8 cellular contexts compared by ENCODE assay signal in the genomic region with DNA sequence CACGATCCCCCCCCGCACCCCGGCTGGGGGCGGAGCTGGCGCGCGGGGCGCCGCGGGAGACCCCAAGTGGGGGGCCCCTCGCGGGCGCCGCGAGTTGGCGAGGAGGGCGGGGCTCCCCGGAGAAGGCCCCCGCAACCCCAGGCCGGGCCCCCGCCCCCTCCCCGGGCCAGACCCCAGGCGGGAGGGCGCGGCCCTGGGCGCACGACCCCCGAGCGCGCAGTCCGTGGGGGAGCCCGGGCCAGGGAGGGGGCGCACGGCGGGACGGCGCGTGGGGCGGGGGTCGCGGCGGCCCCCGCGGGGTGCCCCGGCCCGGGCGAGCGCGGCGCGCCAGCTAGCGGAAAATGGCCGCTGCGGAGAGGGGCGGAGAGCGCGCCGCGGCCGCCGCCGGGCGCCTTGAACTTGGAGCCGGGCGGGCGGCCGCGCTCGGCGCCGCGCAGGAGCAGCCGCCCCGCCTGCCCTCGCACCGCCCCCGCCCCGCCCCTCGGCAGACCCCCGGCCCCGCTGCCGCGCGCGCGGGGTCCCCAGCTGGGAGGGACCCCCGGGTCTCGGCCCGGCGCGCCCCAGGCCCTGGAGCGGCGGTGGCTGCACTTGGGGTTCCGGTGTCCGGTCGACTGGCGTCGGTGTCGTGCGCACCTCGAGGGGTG. TPM values are rescaled to one million over a fixed set of nuclear protein-coding genes. Genes with fewer than 3 reads are reported as not detected.
DNase-seq lines count a peak whose midpoint lies in the region; ATAC-seq and TF ChIP-seq lines count a peak whose summit lies in the region.

No MANE protein-coding gene starts in this region.

- ATAC-seq in HG03175 (IDR thresholded peaks at IDR 0.05; ENCODE audit: unreplicated experiment) (peak; percentile 31), foreskin keratinocyte (peak; percentile 13), psoas muscle (no peak), HG03565 (IDR thresholded peaks at IDR 0.05; ENCODE audit: unreplicated experiment) (no peak), HG03571 (IDR thresholded peaks at IDR 0.05; ENCODE audit: unreplicated experiment) (no peak)

- peaks cover 21% of the 10 kb centered on the region for H3K27me3 ChIP-seq in foreskin keratinocyte
- H3K27me3 ChIP-seq in psoas muscle (ENCODE audit: insufficient read depth in 3 of 3, low read length in 2 of 3), result no peaks in the 10 kb centered on the region

- peak overlapping the region; percentile 42; the same call in 1 of the 2 replicates for H3K9ac ChIP-seq in ES-I3 (ENCODE audit: low read depth, low read length)

- 0 to 1% (median 0%) methylated on average over 16 to 100 of the region's 101 CpGs for WGBS in psoas muscle, 3 donors

- peak overlapping the region; percentile 99 for H3K4me3 ChIP-seq in psoas muscle

- H3K9me3 ChIP-seq in ES-I3 (ENCODE audit: control insufficient read depth, insufficient read depth, low read length) (no peaks in the 10 kb centered on the region; the same call in 1 of the 2 replicates), psoas muscle (no peaks in the 10 kb centered on the region)

- no peaks in the 10 kb centered on the region for H3K36me3 ChIP-seq in ES-I3 (ENCODE audit: insufficient read depth, low read length)
- H3K36me3 ChIP-seq in psoas muscle (ENCODE audit: insufficient read depth in 1 of 2, low read depth in 1 of 2), result no peaks in the 10 kb centered on the region

- intact Hi-C loops in psoas muscle (cut with DNase I), result loop anchor here in 1 of 2 donors (5.0 kb wide), 1 partner anchor 67 kb away; no protein-coding TSS in a partner anchor

- peak; percentile 38 for DNase-seq in activated CD8-positive, alpha-beta memory T cell treated with anti-CD3 and anti-CD28 coated beads, Interleukin-2, amount 50 U/mL, for 4 hours
- DNase-seq in foreskin keratinocyte (no peak), psoas muscle (no peak), NCI-H2029 treated with DMSO at 0.1 percent for 48 hours (lab: John Stamatoyannopoulos, UW) (no peak)

- H3K4me1 ChIP-seq in ES-I3 (ENCODE audit: insufficient read depth, low read length), result peaks cover 3% of the 10 kb centered on the region; the same call in 1 of the 2 replicates
- H3K4me1 ChIP-seq in foreskin keratinocyte, result no peaks in the 10 kb centered on the region
- H3K4me1 ChIP-seq in psoas muscle, result peaks cover 33% of the 10 kb centered on the region

- H3K27ac ChIP-seq in foreskin keratinocyte (no peak overlapping the region), psoas muscle (peak overlapping the region; percentile 100)

- no peak for TF ChIP-seq CTCF in foreskin keratinocyte (conservative IDR thresholded peaks at IDR 0.05)
- TF ChIP-seq CTCF in psoas muscle (IDR thresholded peaks at IDR 0.05), result no peak

RNA-seq across cellular contexts. Expression of a gene that starts 6.4 kb away (rescaled TPM):
- total RNA-seq in foreskin keratinocyte (43.6 and 45.1 TPM in 2 replicates), psoas muscle (100 to 1,000 TPM; 209 to 439 (median 325) TPM)
- polyA plus RNA-seq in foreskin keratinocyte (17.7 and 20.3 TPM in 2 replicates), psoas muscle (100 to 1,000 TPM in 2 of 3 donors, 10 to 100 TPM in 1; 100.0 to 270 (median 165) TPM)

Comparison
In these comparisons a context has a peak if more than half of its experiments do, and no peak if none do; other contexts are left out.
1. ATAC-seq: peak in HG03175 (single experiment) and foreskin keratinocyte (single experiment); none in psoas muscle (0 of 4), HG03565 (single experiment) and HG03571 (single experiment).